Comparison of ENCODE assay signal across 26 cellular contexts in genomic region chr3:98322101-98322500, GRCh38. TPM values are rescaled to one million over a fixed set of nuclear protein-coding genes. Genes with fewer than 3 reads are reported as not detected.
A peak's percentile ranks its signal among the peaks of the same experiment; 100 is the strongest.
DNase-seq lines count a peak whose midpoint lies in the region; ATAC-seq, FAIRE-seq and TF ChIP-seq lines count a peak whose summit lies in the region.
"Had no signal": no experiment of that assay in that cellular context is flagged by ENCODE, and none has a peak within 500 bp of the region (broad histone marks: within the 10 kb centered on the region; RNA-seq: fewer than 3 reads in every experiment).

No MANE protein-coding gene starts in this region.

- peaks cover 3% of the 10 kb centered on the region for H3K79me1 ChIP-seq in H9 (ENCODE audit: insufficient read depth, low read depth, low read length, poor library complexity, severe bottlenecking)

- no peak overlapping the region for H3K56ac ChIP-seq in H9 (ENCODE audit: insufficient read length, low read depth, low read length)

- H3K9ac ChIP-seq in H9 (ENCODE audit: extremely low read depth, insufficient read length, low read length) (no peak overlapping the region), iPS-15b (ENCODE audit: low read depth, low read length) (no peak overlapping the region)
- H3K9ac ChIP-seq: BLaER1 had no signal

- FAIRE-seq in HTR-8/SVneo (lab: Jason Lieb, UNC) = no peak
- FAIRE-seq: K562 had no signal

- H2BK120ac ChIP-seq in H9 (ENCODE audit: low read depth, low read length, poor library complexity, severe bottlenecking) = no peak overlapping the region

- H3K18ac ChIP-seq in H9 (ENCODE audit: insufficient read length, low read depth, low read length) = no peak overlapping the region

- no peaks in the 10 kb centered on the region for H3K9me3 ChIP-seq in H9 (ENCODE audit: control insufficient read depth, low read depth, low read length)
- no peaks in the 10 kb centered on the region for H3K9me3 ChIP-seq in iPS-15b (ENCODE audit: control insufficient read depth, insufficient read depth, low read length)
- H3K9me3 ChIP-seq: BLaER1, SJSA1 had no signal

- H4K8ac ChIP-seq in H9 (replicated peaks; ENCODE audit: insufficient read length, low read depth, low read length) = no peak overlapping the region

- H2AFZ ChIP-seq in H9 (ENCODE audit: low read length) = no peak overlapping the region

- H3K27ac ChIP-seq in H9 (ENCODE audit: insufficient read length, low read depth, low read length) = no peak overlapping the region
- H3K27ac ChIP-seq: BLaER1, SJSA1 had no signal

- no peak overlapping the region for H2AK5ac ChIP-seq in H9 (ENCODE audit: insufficient read length, low read length)

- H3K4me3 ChIP-seq in iPS-15b (ENCODE audit: low read depth, low read length) = peak overlapping the region; percentile 54
- H3K4me3 ChIP-seq: BLaER1, K562, SJSA1 had no signal

- H3T11ph ChIP-seq in H9 (ENCODE audit: low read length) = no peak overlapping the region

- H2BK15ac ChIP-seq in H9 (ENCODE audit: low read depth, low read length) = no peak overlapping the region

- H3K4me1 Mint-ChIP-seq in H9 = peaks cover 39 to 59% of the 10 kb centered on the region in 2 experiments

- H3K27me3 ChIP-seq in H9 (ENCODE audit: insufficient read depth, low read length) (no peaks in the 10 kb centered on the region), iPS-15b (ENCODE audit: control insufficient read depth, insufficient read depth, low read length) (no peaks in the 10 kb centered on the region)
- H3K27me3 ChIP-seq: BLaER1, SJSA1 had no signal

- no peak overlapping the region for H3K23ac ChIP-seq in H9 (ENCODE audit: insufficient read length, low read depth, low read length)

- no peak overlapping the region for H2BK12ac ChIP-seq in H9 (ENCODE audit: insufficient read length, low read depth, low read length)

- WGBS in H9 (ENCODE audit: extremely low coverage, insufficient read length, low lambda C conversion rate) = no CpG with 5 or more reads among the region's 2 CpGs

- TF ChIP-seq CTCF in H9 (conservative IDR thresholded peaks at IDR 0.05) = no peak

- H3K9me3 Mint-ChIP-seq in H9 = no peaks in the 10 kb centered on the region; a peak in 1 of 5 replicates
- H3K9me3 Mint-ChIP-seq: CD4-positive, CD25-positive, alpha-beta regulatory T cell had no signal

- no peak overlapping the region for H2BK5ac ChIP-seq in H9 (ENCODE audit: insufficient read length, low read length)

- no peak for DNase-seq in H9
- DNase-seq in left lobe of liver (ENCODE audit: low spot score) = no peak
- no peak for DNase-seq in HTR-8/SVneo (ENCODE audit: insufficient read length, low spot score)
- DNase-seq: CD4-positive, CD25-positive, alpha-beta regulatory T cell; GOT3; Kasumi-1; MV-4-11; NCI-H1105; NCI-H1436 treated with DMSO at 0.1 percent for 48 hours; NCI-H1930; NCI-H446; NCI-H526; Right ventricle myocardium superior; RPMI8226 had no signal

- H2BK20ac ChIP-seq in H9 (ENCODE audit: low read depth, low read length, poor library complexity, severe bottlenecking) = no peak overlapping the region

- H3K4me1 ChIP-seq in H9 (ENCODE audit: insufficient read depth, low read length) = peaks cover 6% of the 10 kb centered on the region; the same call in 1 of the 2 replicates
- H3K4me1 ChIP-seq in iPS-15b (ENCODE audit: control insufficient read depth, insufficient read depth, low read length) = peaks cover 12% of the 10 kb centered on the region
- H3K4me1 ChIP-seq: BLaER1 had no signal

- H4K5ac ChIP-seq in H9 (ENCODE audit: insufficient read length, low read depth, low read length) = no peak overlapping the region

- no peaks in the 10 kb centered on the region for H3K27me3 Mint-ChIP-seq in H9 (ENCODE audit: low read depth)

- H3K4ac ChIP-seq in H9 (ENCODE audit: low read depth, low read length) = no peak overlapping the region

- peak overlapping the region in 1 of 2 experiments; percentile 77; a peak in 2 of 5 replicates for H3K4me3 Mint-ChIP-seq in H9
- H3K4me3 Mint-ChIP-seq: CD4-positive, CD25-positive, alpha-beta regulatory T cell had no signal

- H3K36me3 ChIP-seq in iPS-15b (ENCODE audit: control insufficient read depth, insufficient read depth, low read length) = peaks cover 2% of the 10 kb centered on the region
- H3K36me3 ChIP-seq: BLaER1, SJSA1 had no signal

- H3K27ac Mint-ChIP-seq in H9 = no peak overlapping the region
- H3K27ac Mint-ChIP-seq: CD4-positive, CD25-positive, alpha-beta regulatory T cell had no signal

- H3K79me2 ChIP-seq in H9 (ENCODE audit: insufficient read depth, low read length) = peaks cover 27% of the 10 kb centered on the region; the same call in 1 of the 2 replicates

- H4K20me1 ChIP-seq in H9 (ENCODE audit: control insufficient read depth, insufficient read depth, insufficient read length) = no peaks in the 10 kb centered on the region
- H4K20me1 ChIP-seq: BLaER1 had no signal

- ATAC-seq in GM18520 (IDR thresholded peaks at IDR 0.05; ENCODE audit: unreplicated experiment) (peak; percentile 31), HG03520 (IDR thresholded peaks at IDR 0.05; ENCODE audit: unreplicated experiment) (peak; percentile 35), left lobe of liver (no peak), HG03460 (IDR thresholded peaks at IDR 0.05; ENCODE audit: unreplicated experiment) (no peak)
- ATAC-seq: HCT116, K562 had no signal

- peaks cover 0 to 29% (median 0%) of the 10 kb centered on the region in 3 experiments; a peak in 4 of 7 replicates for H3K36me3 Mint-ChIP-seq in H9 (ENCODE audit: insufficient read depth in 1 of 3, low read depth in 3 of 3)
- H3K36me3 Mint-ChIP-seq: CD4-positive, CD25-positive, alpha-beta regulatory T cell had no signal

- no peak overlapping the region for H4K91ac ChIP-seq in H9 (ENCODE audit: insufficient read length, low read depth, low read length)

- peaks cover 4% of the 10 kb centered on the region for H3K23me2 ChIP-seq in H9 (ENCODE audit: insufficient read length, low read depth, low read length, poor library complexity, severe bottlenecking)

- no peak overlapping the region for H3K14ac ChIP-seq in H9 (ENCODE audit: insufficient read depth, low read length)

- peak overlapping the region; percentile 92 for H3K4me2 ChIP-seq in H9 (ENCODE audit: insufficient read depth, insufficient read length, low read length)
- H3K4me2 ChIP-seq: BLaER1 had no signal

RNA-seq across cellular contexts. Expression of gene OR5K4, which starts 31.6 kb away (rescaled TPM):
- total RNA-seq in H9 (2021) = not detected in 2 replicates
- not detected for total RNA-seq in left lobe of liver
- total RNA-seq: A172; CD4-positive, CD25-positive, alpha-beta regulatory T cell; HT-29; K562; M059J; Right ventricle myocardium superior; SJSA1; T-helper 2 cell treated with Interferon-gamma antibody and Interleukin-4, amounts not matched to agents 100 ng/mL and 5 ng/mL, for 36 hours had no signal

RNA-seq across cellular contexts. Expression of gene OR5H2, which starts 39.8 kb away (rescaled TPM):
- total RNA-seq in H9 (2021) = not detected in 2 replicates
- total RNA-seq in left lobe of liver = not detected
- total RNA-seq: A172; CD4-positive, CD25-positive, alpha-beta regulatory T cell; HT-29; K562; M059J; Right ventricle myocardium superior; SJSA1; T-helper 2 cell treated with Interferon-gamma antibody and Interleukin-4, amounts not matched to agents 100 ng/mL and 5 ng/mL, for 36 hours had no signal

RNA-seq across cellular contexts. Expression of gene OR5H6, which starts 58.1 kb away (rescaled TPM):
- not detected in 2 replicates for total RNA-seq in H9 (2021)
- total RNA-seq in left lobe of liver = not detected
- total RNA-seq: A172; CD4-positive, CD25-positive, alpha-beta regulatory T cell; HT-29; K562; M059J; Right ventricle myocardium superior; SJSA1; T-helper 2 cell treated with Interferon-gamma antibody and Interleukin-4, amounts not matched to agents 100 ng/mL and 5 ng/mL, for 36 hours had no signal

Comparison
In these comparisons a context has a peak if more than half of its experiments do, and no peak if none do; other contexts are left out.
1. ATAC-seq: peak in GM18520 (single experiment) and HG03520 (single experiment); none in left lobe of liver (single experiment) and HG03460 (single experiment).